18 cellular contexts compared by ENCODE assay signal in genomic region chr4:54282837-54283236, GRCh38. TPM values are rescaled to one million over a fixed set of nuclear protein-coding genes. Genes with fewer than 3 reads are reported as not detected.
A peak's percentile ranks its signal among the peaks of the same experiment; 100 is the strongest.
DNase-seq lines count a peak whose midpoint lies in the region; ATAC-seq and TF ChIP-seq lines count a peak whose summit lies in the region.
"Had no signal": no experiment of that assay in that cellular context is flagged by ENCODE, and none has a peak within 500 bp of the region (broad histone marks: within the 10 kb centered on the region; RNA-seq: fewer than 3 reads in every experiment).

No MANE protein-coding gene starts in this region.

- peaks cover 59% of the 10 kb centered on the region for H3K9me3 Mint-ChIP-seq in WTC11

- peaks cover 20% of the 10 kb centered on the region for H3K79me2 ChIP-seq in osteoblast (ENCODE audit: insufficient read depth, low read length)

- DNase-seq in RPMI7951 (ENCODE audit: low read depth): peak; percentile 15
- no peak for DNase-seq in coronary artery (ENCODE audit: low spot score)
- no peak for DNase-seq in osteoblast (ENCODE audit: insufficient read length, low spot score, missing footprints)
- no peak for DNase-seq in NCI-H2029 (lab: John Stamatoyannopoulos, UW)
- no peak for DNase-seq in RWPE1 (ENCODE audit: low spot score)
- DNase-seq in aorta: no peak
- no peak for DNase-seq in WTC11 (ENCODE audit: low spot score)
- DNase-seq: MV-4-11, NCI-H1417, NCI-H1694, NCI-H2081, NCI-H2227 treated with DMSO at 0.1 percent for 48 hours, NCI-H526 treated with DMSO at 0.1 percent for 48 hours, SHP77 treated with DMSO at 0.1 percent for 48 hours had no signal

- no peak overlapping the region for H3K4me2 ChIP-seq in osteoblast (ENCODE audit: insufficient read depth, low read length)

- H3K4me1 ChIP-seq in osteoblast (ENCODE audit: insufficient read depth, low read length) (peaks cover 32% of the 10 kb centered on the region), aorta (ENCODE audit: control insufficient read depth in 1 of 2, insufficient read depth in 2 of 2, low read length in 2 of 2) (peaks cover 5 to 6% of the 10 kb centered on the region in 2 donors)

- peaks cover 17% of the 10 kb centered on the region for H4K20me1 ChIP-seq in osteoblast (ENCODE audit: insufficient read depth, low read length)

- peak overlapping the region; percentile 44 to 86 for H3K27ac ChIP-seq in coronary artery
- peak overlapping the region; percentile 91 for H3K27ac ChIP-seq in osteoblast (ENCODE audit: low read depth, low read length)
- H3K27ac ChIP-seq in RWPE1: no peak overlapping the region
- H3K27ac ChIP-seq in aorta (ENCODE audit: low read depth in 1 of 2, low read length in 2 of 2): peak overlapping the region in 1 of 2 donors; percentile 91
- H3K27ac ChIP-seq: SK-N-MC had no signal

- H2AFZ ChIP-seq in osteoblast (ENCODE audit: low read length): no peak overlapping the region

- intact Hi-C loops in aorta (cut with DNase I): loop anchor here in 1 of 2 donors (1.0 kb wide), 1 partner anchor 10 kb away; no protein-coding TSS in a partner anchor

- no peak overlapping the region for H3K4me3 Mint-ChIP-seq in WTC11
- H3K4me3 Mint-ChIP-seq: CD14-positive monocyte had no signal

- ATAC-seq in aorta (ENCODE audit: low FRiP score) (no peak), WTC11 (no peak)
- ATAC-seq: HCT116 had no signal

- no peak overlapping the region for H3K27ac Mint-ChIP-seq in WTC11
- H3K27ac Mint-ChIP-seq: CD14-positive monocyte had no signal

- H3K36me3 ChIP-seq in osteoblast (ENCODE audit: insufficient read depth, low read length) (peaks cover 86% of the 10 kb centered on the region), aorta (ENCODE audit: control insufficient read depth in 1 of 2, insufficient read depth in 2 of 2, low read length in 1 of 2) (peaks cover 4 to 20% of the 10 kb centered on the region in 2 donors)

- H3K27me3 Mint-ChIP-seq in WTC11 (ENCODE audit: low read depth): peaks cover 5% of the 10 kb centered on the region

- POLR2A ChIA-PET in RWPE1 (lab: Yijun Ruan, JAX; ENCODE audit: low non-redundant PET) (no interaction called here), WTC11 (lab: Charles Lee) (no interaction called here)

- H3K4me3 ChIP-seq in coronary artery (no peak overlapping the region), osteoblast (ENCODE audit: insufficient read depth, low read length) (no peak overlapping the region), aorta (ENCODE audit: low read length in 2 of 2) (no peak overlapping the region)
- H3K4me3 ChIP-seq: SK-N-MC had no signal

- WGBS in aorta, 2 donors: 96 to 97% methylated on average over 4 of the region's 4 CpGs

- CTCF ChIA-PET in RWPE1 (lab: Yijun Ruan, JAX) (no interaction called here), WTC11 (lab: Charles Lee) (no interaction called here)

- peaks cover 54% of the 10 kb centered on the region for H3K36me3 Mint-ChIP-seq in WTC11
- H3K36me3 Mint-ChIP-seq: CD14-positive monocyte had no signal

- H3K27me3 ChIP-seq in osteoblast (ENCODE audit: insufficient read depth, low read length) (no peaks in the 10 kb centered on the region), aorta (ENCODE audit: control insufficient read depth in 1 of 2, insufficient read depth in 2 of 2, low read length in 1 of 2) (no peaks in the 10 kb centered on the region)

- no peaks in the 10 kb centered on the region for H3K9me3 ChIP-seq in osteoblast (ENCODE audit: low read depth, low read length)
- no peaks in the 10 kb centered on the region for H3K9me3 ChIP-seq in aorta (ENCODE audit: control insufficient read depth, low read length)

- peaks cover 15% of the 10 kb centered on the region for H3K4me1 Mint-ChIP-seq in WTC11

- no peak for TF ChIP-seq CTCF in coronary artery (IDR thresholded peaks at IDR 0.05)
- TF ChIP-seq CTCF in osteoblast (IDR thresholded peaks at IDR 0.05; ENCODE audit: extremely low read depth, low read depth, low read length): no peak
- no peak for TF ChIP-seq CTCF in RWPE1 (conservative IDR thresholded peaks at IDR 0.05; ENCODE audit: low read depth)
- no peak for TF ChIP-seq CTCF in WTC11 (IDR thresholded peaks at IDR 0.05)

TF ChIP-seq in WTC11, 78 proteins besides CTCF, POLR2A, EP300 and RAD21 (continues in another document):
- TF ChIP-seq AFF4 (CRISPR knock-in tag; IDR thresholded peaks at IDR 0.05; ENCODE audit: borderline replicate concordance) (no peak), ATF6 (CRISPR knock-in tag; IDR thresholded peaks at IDR 0.05) (no peak), NR2C2 (CRISPR knock-in tag; IDR thresholded peaks at IDR 0.05) (no peak), ZNF317 (CRISPR knock-in tag; IDR thresholded peaks at IDR 0.05; ENCODE audit: borderline replicate concordance, low read depth) (no peak), E2F4 (CRISPR knock-in tag; IDR thresholded peaks at IDR 0.05; ENCODE audit: borderline replicate concordance, low read depth) (no peak), ETV6 (CRISPR knock-in tag; IDR thresholded peaks at IDR 0.05) (no peak), ESRRA (CRISPR knock-in tag; IDR thresholded peaks at IDR 0.05; ENCODE audit: borderline replicate concordance) (no peak)
- TF ChIP-seq, protein P1, sequence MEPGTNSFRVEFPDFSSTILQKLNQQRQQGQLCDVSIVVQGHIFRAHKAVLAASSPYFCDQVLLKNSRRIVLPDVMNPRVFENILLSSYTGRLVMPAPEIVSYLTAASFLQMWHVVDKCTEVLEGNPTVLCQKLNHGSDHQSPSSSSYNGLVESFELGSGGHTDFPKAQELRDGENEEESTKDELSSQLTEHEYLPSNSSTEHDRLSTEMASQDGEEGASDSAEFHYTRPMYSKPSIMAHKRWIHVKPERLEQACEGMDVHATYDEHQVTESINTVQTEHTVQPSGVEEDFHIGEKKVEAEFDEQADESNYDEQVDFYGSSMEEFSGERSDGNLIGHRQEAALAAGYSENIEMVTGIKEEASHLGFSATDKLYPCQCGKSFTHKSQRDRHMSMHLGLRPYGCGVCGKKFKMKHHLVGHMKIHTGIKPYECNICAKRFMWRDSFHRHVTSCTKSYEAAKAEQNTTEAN (CRISPR knock-in tag; IDR thresholded peaks at IDR 0.05): no peak
- TF ChIP-seq, protein P2, sequence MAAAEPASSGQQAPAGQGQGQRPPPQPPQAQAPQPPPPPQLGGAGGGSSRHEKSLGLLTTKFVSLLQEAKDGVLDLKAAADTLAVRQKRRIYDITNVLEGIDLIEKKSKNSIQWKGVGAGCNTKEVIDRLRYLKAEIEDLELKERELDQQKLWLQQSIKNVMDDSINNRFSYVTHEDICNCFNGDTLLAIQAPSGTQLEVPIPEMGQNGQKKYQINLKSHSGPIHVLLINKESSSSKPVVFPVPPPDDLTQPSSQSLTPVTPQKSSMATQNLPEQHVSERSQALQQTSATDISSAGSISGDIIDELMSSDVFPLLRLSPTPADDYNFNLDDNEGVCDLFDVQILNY (CRISPR knock-in tag; IDR thresholded peaks at IDR 0.05): no peak

RNA-seq across cellular contexts. Expression of gene PDGFRA, which starts 53.7 kb away (rescaled TPM):
- 16.9 and 18.0 TPM in 2 replicates for total RNA-seq in RPMI7951 (2014; rRNA removed; shearing (Covaris generic))
- total RNA-seq in osteoblast (316 and 373 TPM in 2 replicates), aorta (100 to 1,000 TPM; 167 to 297 TPM), WTC11 (2021) (2.7 to 3.3 TPM (median 2.7 TPM) in 3 replicates)
- 100 to 1,000 TPM in 1 of 2 donors, 10 to 100 TPM in 1; 14.5 to 109 TPM for polyA plus RNA-seq in aorta
- total RNA-seq: HT-29 had no signal
- polyA plus RNA-seq: CD14-positive monocyte had no signal
